19 cellular contexts compared by ENCODE assay signal in genomic region chr1:66550243-66550642, GRCh38. TPM values are rescaled to one million over a fixed set of nuclear protein-coding genes. Genes with fewer than 3 reads are reported as not detected.
A peak's percentile ranks its signal among the peaks of the same experiment; 100 is the strongest.
DNase-seq lines count a peak whose midpoint lies in the region; ATAC-seq and TF ChIP-seq lines count a peak whose summit lies in the region.
"Had no signal": no experiment of that assay in that cellular context is flagged by ENCODE, and none has a peak within 500 bp of the region (broad histone marks: within the 10 kb centered on the region; RNA-seq: fewer than 3 reads in every experiment).

No MANE protein-coding gene starts in this region.

- peak overlapping the region; percentile 69 for H3K9ac ChIP-seq in SK-N-MC (ENCODE audit: insufficient read length)

- H3K9me3 ChIP-seq in heart right ventricle = no peaks in the 10 kb centered on the region
- H3K9me3 ChIP-seq in SK-N-MC (ENCODE audit: low read depth, low read length) = no peaks in the 10 kb centered on the region
- no peaks in the 10 kb centered on the region for H3K9me3 ChIP-seq in tibial nerve
- no peaks in the 10 kb centered on the region for H3K9me3 ChIP-seq in Peyer's patch

- no peak for TF ChIP-seq EP300 in tibial nerve (IDR thresholded peaks at IDR 0.05)

- TF ChIP-seq POLR2A in tibial nerve (IDR thresholded peaks at IDR 0.05) = no peak
- no peak for TF ChIP-seq POLR2A in Peyer's patch (IDR thresholded peaks at IDR 0.05)

- peaks cover 0 to 30% (median 8%) of the 10 kb centered on the region in 9 donors for H3K4me1 ChIP-seq in heart right ventricle
- H3K4me1 ChIP-seq in tibial nerve = no peaks in the 10 kb centered on the region
- no peaks in the 10 kb centered on the region for H3K4me1 ChIP-seq in Peyer's patch

- ATAC-seq in left ventricle myocardium superior = peak; percentile 34
- no peak for ATAC-seq in heart right ventricle
- no peak for ATAC-seq in HG03280 (IDR thresholded peaks at IDR 0.05; ENCODE audit: unreplicated experiment)
- ATAC-seq: GM23338, HCT116 had no signal

- H3K27ac ChIP-seq in heart right ventricle (no peak overlapping the region), SK-N-MC (peak overlapping the region; percentile 99), tibial nerve (no peak overlapping the region), Peyer's patch (no peak overlapping the region)
- H3K27ac ChIP-seq: 22Rv1 had no signal

- DNase-seq in left ventricle myocardium superior (no peak), heart right ventricle (no peak), SK-N-MC (ENCODE audit: low read depth, low spot score) (no peak), fibroblast of villous mesenchyme (ENCODE audit: low read depth) (peak; percentile 57), tibial nerve (ENCODE audit: low spot score in 2 of 2) (no peak), Peyer's patch (no peak), DMS79 (lab: John Stamatoyannopoulos, UW) (no peak)
- DNase-seq: ACHN; C1 segment of cervical spinal cord; Calu3; CD4-positive, alpha-beta memory T cell; COR-L47; DMS53; DND-41; H9 had no signal

- H3K27me3 ChIP-seq in heart right ventricle = no peaks in the 10 kb centered on the region
- no peaks in the 10 kb centered on the region for H3K27me3 ChIP-seq in tibial nerve
- no peaks in the 10 kb centered on the region for H3K27me3 ChIP-seq in Peyer's patch

- no peak overlapping the region for H3K4me3 ChIP-seq in heart right ventricle
- H3K4me3 ChIP-seq in SK-N-MC = peak overlapping the region; percentile 49
- no peak overlapping the region for H3K4me3 ChIP-seq in fibroblast of villous mesenchyme (ENCODE audit: low read depth, low read length)
- no peak overlapping the region for H3K4me3 ChIP-seq in tibial nerve
- no peak overlapping the region for H3K4me3 ChIP-seq in Peyer's patch
- H3K4me3 ChIP-seq: GM23338 had no signal

- WGBS in heart right ventricle, 2 donors = 98 to 100% methylated on average over 1 of the region's 1 CpG
- WGBS in tibial nerve, 2 donors = 96 to 100% methylated on average over 1 of the region's 1 CpG

- H3K36me3 ChIP-seq in heart right ventricle = peaks cover 0 to 8% (median 0%) of the 10 kb centered on the region in 9 donors
- H3K36me3 ChIP-seq in SK-N-MC (ENCODE audit: insufficient read depth, low read length) = no peaks in the 10 kb centered on the region
- H3K36me3 ChIP-seq in tibial nerve = no peaks in the 10 kb centered on the region
- no peaks in the 10 kb centered on the region for H3K36me3 ChIP-seq in Peyer's patch

- intact Hi-C loops in left ventricle myocardium superior (cut with micrococcal nuclease) (no loop called here), heart right ventricle (cut with DNase I) (no loop called here)

- no peak for TF ChIP-seq CTCF in heart right ventricle (IDR thresholded peaks at IDR 0.05)
- no peak for TF ChIP-seq CTCF in fibroblast of villous mesenchyme (IDR thresholded peaks at IDR 0.05; ENCODE audit: insufficient read depth, low read depth, low read length)
- TF ChIP-seq CTCF in tibial nerve (IDR thresholded peaks at IDR 0.05) = no peak
- no peak for TF ChIP-seq CTCF in Peyer's patch (IDR thresholded peaks at IDR 0.05)

RNA-seq across cellular contexts. Expression of gene SGIP1, which starts 16.3 kb away (rescaled TPM):
- total RNA-seq in left ventricle myocardium superior (2.9 TPM), heart right ventricle (10 to 100 TPM in 1 of 10 donors, 1 to 10 TPM in 9; 1.6 to 19.6 (median 4.9) TPM), fibroblast of villous mesenchyme (98.9 and 180 TPM in 2 replicates), tibial nerve (10 to 100 TPM in 1 of 4 donors, 1 to 10 TPM in 3; 3.9 to 14.7 (median 6.5) TPM), Peyer's patch (10 to 100 TPM in 1 of 4 donors, 1 to 10 TPM in 2, under 1 TPM in 1; 0.47 to 14.9 (median 5.8) TPM)
- polyA plus RNA-seq in heart right ventricle = 1 to 10 TPM; 3.6 to 7.5 TPM
- total RNA-seq: Calu3; CD4-positive, alpha-beta memory T cell had no signal
- polyA plus RNA-seq: CD4-positive, alpha-beta memory T cell had no signal
